1 cellular context compared by ENCODE assay signal in the genomic region with DNA sequence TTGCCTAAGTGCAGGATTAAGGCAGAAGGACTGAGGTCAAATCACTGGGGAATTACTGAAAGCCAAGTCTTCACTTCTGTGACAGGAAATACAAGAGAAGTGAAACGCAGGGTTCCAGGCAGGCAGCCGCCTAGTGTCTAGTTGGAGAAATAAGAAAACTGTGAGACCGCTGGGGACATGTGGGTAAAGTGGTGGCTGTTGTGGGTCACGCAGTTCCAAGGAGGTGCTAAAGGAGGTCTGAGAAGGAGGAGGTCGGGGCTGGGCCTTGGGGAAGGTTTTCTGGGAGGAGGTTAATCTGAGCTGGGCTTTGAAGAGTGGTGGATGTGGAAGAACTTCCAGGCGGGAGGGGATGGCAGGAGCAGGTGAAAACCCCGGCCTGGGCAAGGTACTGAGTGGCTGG.
TF ChIP-seq lines count a peak whose summit lies in the region.

No MANE protein-coding gene starts in this region.

TF ChIP-seq in GM12878, 131 proteins besides CTCF, POLR2A, EP300 and RAD21 (continued from another document):
- no peak for TF ChIP-seq TCF3 (IDR thresholded peaks at IDR 0.05; ENCODE audit: borderline replicate concordance, insufficient read depth, low read depth, low read length)
- TF ChIP-seq, protein P1, sequence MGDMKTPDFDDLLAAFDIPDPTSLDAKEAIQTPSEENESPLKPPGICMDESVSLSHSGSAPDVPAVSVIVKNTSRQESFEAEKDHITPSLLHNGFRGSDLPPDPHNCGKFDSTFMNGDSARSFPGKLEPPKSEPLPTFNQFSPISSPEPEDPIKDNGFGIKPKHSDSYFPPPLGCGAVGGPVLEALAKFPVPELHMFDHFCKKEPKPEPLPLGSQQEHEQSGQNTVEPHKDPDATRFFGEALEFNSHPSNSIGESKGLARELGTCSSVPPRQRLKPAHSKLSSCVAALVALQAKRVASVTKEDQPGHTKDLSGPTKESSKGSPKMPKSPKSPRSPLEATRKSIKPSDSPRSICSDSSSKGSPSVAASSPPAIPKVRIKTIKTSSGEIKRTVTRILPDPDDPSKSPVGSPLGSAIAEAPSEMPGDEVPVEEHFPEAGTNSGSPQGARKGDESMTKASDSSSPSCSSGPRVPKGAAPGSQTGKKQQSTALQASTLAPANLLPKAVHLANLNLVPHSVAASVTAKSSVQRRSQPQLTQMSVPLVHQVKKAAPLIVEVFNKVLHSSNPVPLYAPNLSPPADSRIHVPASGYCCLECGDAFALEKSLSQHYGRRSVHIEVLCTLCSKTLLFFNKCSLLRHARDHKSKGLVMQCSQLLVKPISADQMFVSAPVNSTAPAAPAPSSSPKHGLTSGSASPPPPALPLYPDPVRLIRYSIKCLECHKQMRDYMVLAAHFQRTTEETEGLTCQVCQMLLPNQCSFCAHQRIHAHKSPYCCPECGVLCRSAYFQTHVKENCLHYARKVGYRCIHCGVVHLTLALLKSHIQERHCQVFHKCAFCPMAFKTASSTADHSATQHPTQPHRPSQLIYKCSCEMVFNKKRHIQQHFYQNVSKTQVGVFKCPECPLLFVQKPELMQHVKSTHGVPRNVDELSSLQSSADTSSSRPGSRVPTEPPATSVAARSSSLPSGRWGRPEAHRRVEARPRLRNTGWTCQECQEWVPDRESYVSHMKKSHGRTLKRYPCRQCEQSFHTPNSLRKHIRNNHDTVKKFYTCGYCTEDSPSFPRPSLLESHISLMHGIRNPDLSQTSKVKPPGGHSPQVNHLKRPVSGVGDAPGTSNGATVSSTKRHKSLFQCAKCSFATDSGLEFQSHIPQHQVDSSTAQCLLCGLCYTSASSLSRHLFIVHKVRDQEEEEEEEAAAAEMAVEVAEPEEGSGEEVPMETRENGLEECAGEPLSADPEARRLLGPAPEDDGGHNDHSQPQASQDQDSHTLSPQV (IDR thresholded peaks at IDR 0.05): no peak
- TF ChIP-seq POLR2AphosphoS5 (IDR thresholded peaks at IDR 0.05; ENCODE audit: low read length): 0 out of 2 replicates have a peak, but pooled peaks have one; percentile 6
- TF ChIP-seq MTA2 (IDR thresholded peaks at IDR 0.05; ENCODE audit: low read depth): peak; percentile 63
- TF ChIP-seq, protein P2, sequence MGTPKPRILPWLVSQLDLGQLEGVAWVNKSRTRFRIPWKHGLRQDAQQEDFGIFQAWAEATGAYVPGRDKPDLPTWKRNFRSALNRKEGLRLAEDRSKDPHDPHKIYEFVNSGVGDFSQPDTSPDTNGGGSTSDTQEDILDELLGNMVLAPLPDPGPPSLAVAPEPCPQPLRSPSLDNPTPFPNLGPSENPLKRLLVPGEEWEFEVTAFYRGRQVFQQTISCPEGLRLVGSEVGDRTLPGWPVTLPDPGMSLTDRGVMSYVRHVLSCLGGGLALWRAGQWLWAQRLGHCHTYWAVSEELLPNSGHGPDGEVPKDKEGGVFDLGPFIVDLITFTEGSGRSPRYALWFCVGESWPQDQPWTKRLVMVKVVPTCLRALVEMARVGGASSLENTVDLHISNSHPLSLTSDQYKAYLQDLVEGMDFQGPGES (IDR thresholded peaks at IDR 0.05): no peak
- peak; percentile 71; the same call in 1 of the 2 replicates for TF ChIP-seq SPI1 (IDR thresholded peaks at IDR 0.05; ENCODE audit: borderline replicate concordance, insufficient read depth, low read depth, low read length)
- TF ChIP-seq HDGF (IDR thresholded peaks at IDR 0.05): peak; percentile 93
- TF ChIP-seq RUNX3 (IDR thresholded peaks at IDR 0.05; ENCODE audit: low read length): peak; percentile 75
- TF ChIP-seq RBBP5 (conservative IDR thresholded peaks at IDR 0.05): no peak
- TF ChIP-seq, protein P3, sequence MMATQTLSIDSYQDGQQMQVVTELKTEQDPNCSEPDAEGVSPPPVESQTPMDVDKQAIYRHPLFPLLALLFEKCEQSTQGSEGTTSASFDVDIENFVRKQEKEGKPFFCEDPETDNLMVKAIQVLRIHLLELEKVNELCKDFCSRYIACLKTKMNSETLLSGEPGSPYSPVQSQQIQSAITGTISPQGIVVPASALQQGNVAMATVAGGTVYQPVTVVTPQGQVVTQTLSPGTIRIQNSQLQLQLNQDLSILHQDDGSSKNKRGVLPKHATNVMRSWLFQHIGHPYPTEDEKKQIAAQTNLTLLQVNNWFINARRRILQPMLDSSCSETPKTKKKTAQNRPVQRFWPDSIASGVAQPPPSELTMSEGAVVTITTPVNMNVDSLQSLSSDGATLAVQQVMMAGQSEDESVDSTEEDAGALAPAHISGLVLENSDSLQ (IDR thresholded peaks at IDR 0.05): no peak
- TF ChIP-seq RB1 (IDR thresholded peaks at IDR 0.05; ENCODE audit: borderline replicate concordance): peak; percentile 37; the same call in 1 of the 2 replicates
- TF ChIP-seq, protein P4, sequence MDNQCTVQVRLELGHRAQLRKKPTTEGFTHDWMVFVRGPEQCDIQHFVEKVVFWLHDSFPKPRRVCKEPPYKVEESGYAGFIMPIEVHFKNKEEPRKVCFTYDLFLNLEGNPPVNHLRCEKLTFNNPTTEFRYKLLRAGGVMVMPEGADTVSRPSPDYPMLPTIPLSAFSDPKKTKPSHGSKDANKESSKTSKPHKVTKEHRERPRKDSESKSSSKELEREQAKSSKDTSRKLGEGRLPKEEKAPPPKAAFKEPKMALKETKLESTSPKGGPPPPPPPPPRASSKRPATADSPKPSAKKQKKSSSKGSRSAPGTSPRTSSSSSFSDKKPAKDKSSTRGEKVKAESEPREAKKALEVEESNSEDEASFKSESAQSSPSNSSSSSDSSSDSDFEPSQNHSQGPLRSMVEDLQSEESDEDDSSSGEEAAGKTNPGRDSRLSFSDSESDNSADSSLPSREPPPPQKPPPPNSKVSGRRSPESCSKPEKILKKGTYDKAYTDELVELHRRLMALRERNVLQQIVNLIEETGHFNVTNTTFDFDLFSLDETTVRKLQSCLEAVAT (IDR thresholded peaks at IDR 0.05): peak; percentile 88
- no peak for TF ChIP-seq POLR2AphosphoS2 (IDR thresholded peaks at IDR 0.05; ENCODE audit: low read depth, low read length)
- no peak for TF ChIP-seq NR2C2 (IDR thresholded peaks at IDR 0.05; ENCODE audit: borderline replicate concordance, control insufficient read depth, insufficient read length, low read depth)
- no peak for TF ChIP-seq SREBF1 (IDR thresholded peaks at IDR 0.05; ENCODE audit: low read length)
- TF ChIP-seq CREB1 (IDR thresholded peaks at IDR 0.05; ENCODE audit: low read depth): 0 out of 2 replicates have a peak, but pooled peaks have one; percentile 10
- peak; percentile 53; the same call in 1 of the 2 replicates for TF ChIP-seq TBL1XR1 (IDR thresholded peaks at IDR 0.05; ENCODE audit: low read depth, low read length)
- no peak for TF ChIP-seq ZNF207 (IDR thresholded peaks at IDR 0.05; ENCODE audit: borderline replicate concordance)
- TF ChIP-seq RAD51 (IDR thresholded peaks at IDR 0.05): peak; percentile 37; the same call in 1 of the 2 replicates
- TF ChIP-seq MXI1 (IDR thresholded peaks at IDR 0.05; ENCODE audit: low read depth, low read length): no peak
- peak; percentile 25; the same call in 1 of the 2 replicates for TF ChIP-seq BACH1 (IDR thresholded peaks at IDR 0.05; ENCODE audit: borderline replicate concordance)
- TF ChIP-seq IKZF2 (IDR thresholded peaks at IDR 0.05): peak; percentile 92 to 94
- TF ChIP-seq SMC3 (IDR thresholded peaks at IDR 0.05; ENCODE audit: borderline replicate concordance, low read length): peak; percentile 67; the same call in 1 of the 2 replicates
- TF ChIP-seq CHD4 (IDR thresholded peaks at IDR 0.05): no peak
- TF ChIP-seq, protein P5, sequence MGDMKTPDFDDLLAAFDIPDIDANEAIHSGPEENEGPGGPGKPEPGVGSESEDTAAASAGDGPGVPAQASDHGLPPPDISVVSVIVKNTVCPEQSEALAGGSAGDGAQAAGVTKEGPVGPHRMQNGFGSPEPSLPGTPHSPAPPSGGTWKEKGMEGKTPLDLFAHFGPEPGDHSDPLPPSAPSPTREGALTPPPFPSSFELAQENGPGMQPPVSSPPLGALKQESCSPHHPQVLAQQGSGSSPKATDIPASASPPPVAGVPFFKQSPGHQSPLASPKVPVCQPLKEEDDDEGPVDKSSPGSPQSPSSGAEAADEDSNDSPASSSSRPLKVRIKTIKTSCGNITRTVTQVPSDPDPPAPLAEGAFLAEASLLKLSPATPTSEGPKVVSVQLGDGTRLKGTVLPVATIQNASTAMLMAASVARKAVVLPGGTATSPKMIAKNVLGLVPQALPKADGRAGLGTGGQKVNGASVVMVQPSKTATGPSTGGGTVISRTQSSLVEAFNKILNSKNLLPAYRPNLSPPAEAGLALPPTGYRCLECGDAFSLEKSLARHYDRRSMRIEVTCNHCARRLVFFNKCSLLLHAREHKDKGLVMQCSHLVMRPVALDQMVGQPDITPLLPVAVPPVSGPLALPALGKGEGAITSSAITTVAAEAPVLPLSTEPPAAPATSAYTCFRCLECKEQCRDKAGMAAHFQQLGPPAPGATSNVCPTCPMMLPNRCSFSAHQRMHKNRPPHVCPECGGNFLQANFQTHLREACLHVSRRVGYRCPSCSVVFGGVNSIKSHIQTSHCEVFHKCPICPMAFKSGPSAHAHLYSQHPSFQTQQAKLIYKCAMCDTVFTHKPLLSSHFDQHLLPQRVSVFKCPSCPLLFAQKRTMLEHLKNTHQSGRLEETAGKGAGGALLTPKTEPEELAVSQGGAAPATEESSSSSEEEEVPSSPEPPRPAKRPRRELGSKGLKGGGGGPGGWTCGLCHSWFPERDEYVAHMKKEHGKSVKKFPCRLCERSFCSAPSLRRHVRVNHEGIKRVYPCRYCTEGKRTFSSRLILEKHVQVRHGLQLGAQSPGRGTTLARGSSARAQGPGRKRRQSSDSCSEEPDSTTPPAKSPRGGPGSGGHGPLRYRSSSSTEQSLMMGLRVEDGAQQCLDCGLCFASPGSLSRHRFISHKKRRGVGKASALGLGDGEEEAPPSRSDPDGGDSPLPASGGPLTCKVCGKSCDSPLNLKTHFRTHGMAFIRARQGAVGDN (IDR thresholded peaks at IDR 0.05): peak; percentile 75
- TF ChIP-seq, protein P6, sequence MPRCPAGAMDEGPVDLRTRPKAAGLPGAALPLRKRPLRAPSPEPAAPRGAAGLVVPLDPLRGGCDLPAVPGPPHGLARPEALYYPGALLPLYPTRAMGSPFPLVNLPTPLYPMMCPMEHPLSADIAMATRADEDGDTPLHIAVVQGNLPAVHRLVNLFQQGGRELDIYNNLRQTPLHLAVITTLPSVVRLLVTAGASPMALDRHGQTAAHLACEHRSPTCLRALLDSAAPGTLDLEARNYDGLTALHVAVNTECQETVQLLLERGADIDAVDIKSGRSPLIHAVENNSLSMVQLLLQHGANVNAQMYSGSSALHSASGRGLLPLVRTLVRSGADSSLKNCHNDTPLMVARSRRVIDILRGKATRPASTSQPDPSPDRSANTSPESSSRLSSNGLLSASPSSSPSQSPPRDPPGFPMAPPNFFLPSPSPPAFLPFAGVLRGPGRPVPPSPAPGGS (IDR thresholded peaks at IDR 0.05; ENCODE audit: borderline replicate concordance, insufficient read depth, low read depth, low read length, poor library complexity, severe bottlenecking): no peak
- TF ChIP-seq FOXK2 (IDR thresholded peaks at IDR 0.05): no peak
- no peak; the same call in 1 of the 2 replicates for TF ChIP-seq BMI1 (IDR thresholded peaks at IDR 0.05; ENCODE audit: borderline replicate concordance)
- TF ChIP-seq STAT1 (conservative IDR thresholded peaks at IDR 0.05): no peak
- no peak for TF ChIP-seq ASH2L (IDR thresholded peaks at IDR 0.05; ENCODE audit: borderline replicate concordance, low read depth)
- TF ChIP-seq MTA3 (IDR thresholded peaks at IDR 0.05; ENCODE audit: borderline replicate concordance, low read length): no peak
- TF ChIP-seq FOXM1 (IDR thresholded peaks at IDR 0.05; ENCODE audit: low read depth, low read length): no peak
- no peak for TF ChIP-seq MYC (IDR thresholded peaks at IDR 0.05; ENCODE audit: insufficient read depth, insufficient read length, insufficient replicate concordance, low read length, severe bottlenecking)
- TF ChIP-seq, protein P7, sequence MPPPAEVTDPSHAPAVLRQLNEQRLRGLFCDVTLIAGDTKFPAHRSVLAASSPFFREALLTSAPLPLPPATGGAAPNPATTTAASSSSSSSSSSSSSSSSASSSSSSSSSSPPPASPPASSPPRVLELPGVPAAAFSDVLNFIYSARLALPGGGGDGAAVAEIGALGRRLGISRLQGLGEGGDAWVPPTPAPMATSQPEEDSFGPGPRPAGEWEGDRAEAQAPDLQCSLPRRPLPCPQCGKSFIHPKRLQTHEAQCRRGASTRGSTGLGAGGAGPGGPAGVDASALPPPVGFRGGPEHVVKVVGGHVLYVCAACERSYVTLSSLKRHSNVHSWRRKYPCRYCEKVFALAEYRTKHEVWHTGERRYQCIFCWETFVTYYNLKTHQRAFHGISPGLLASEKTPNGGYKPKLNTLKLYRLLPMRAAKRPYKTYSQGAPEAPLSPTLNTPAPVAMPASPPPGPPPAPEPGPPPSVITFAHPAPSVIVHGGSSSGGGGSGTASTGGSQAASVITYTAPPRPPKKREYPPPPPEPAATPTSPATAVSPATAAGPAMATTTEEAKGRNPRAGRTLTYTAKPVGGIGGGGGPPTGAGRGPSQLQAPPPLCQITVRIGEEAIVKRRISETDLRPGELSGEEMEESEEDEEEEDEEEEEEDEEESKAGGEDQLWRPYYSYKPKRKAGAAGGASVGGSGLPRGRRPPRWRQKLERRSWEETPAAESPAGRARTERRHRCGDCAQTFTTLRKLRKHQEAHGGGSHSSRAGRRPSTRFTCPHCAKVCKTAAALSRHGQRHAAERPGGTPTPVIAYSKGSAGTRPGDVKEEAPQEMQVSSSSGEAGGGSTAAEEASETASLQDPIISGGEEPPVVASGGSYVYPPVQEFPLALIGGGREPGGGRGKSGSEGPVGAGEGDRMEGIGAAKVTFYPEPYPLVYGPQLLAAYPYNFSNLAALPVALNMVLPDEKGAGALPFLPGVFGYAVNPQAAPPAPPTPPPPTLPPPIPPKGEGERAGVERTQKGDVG (CRISPR knock-in tag; IDR thresholded peaks at IDR 0.05): no peak
- peak; percentile 61; the same call in 1 of the 2 replicates for TF ChIP-seq NBN (IDR thresholded peaks at IDR 0.05)
